In the genomic region with DNA sequence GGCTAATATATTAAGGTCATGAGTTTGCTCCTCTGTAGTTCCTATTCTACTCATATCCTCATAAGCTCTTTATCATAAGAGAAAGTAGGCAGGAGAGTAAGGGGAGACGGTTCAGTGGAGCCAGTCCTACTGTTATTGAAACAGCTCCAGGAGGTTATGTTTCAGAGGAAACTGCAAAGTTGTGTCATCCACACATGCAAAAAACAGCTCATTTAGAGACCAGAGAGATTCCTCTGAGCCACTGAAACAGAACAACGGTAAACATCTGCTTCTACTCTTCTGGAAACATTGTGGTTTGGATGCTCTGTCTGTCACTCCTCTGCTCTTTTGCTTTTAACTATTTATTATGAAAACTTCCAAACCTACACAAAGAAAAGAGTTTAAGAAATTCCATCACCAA, we compare ENCODE assay signal across 8 cellular contexts.
A peak's percentile ranks its signal among the peaks of the same experiment; 100 is the strongest.
DNase-seq lines count a peak whose midpoint lies in the region; ATAC-seq and TF ChIP-seq lines count a peak whose summit lies in the region.

No MANE protein-coding gene starts in this region.

- no TSS peak for BruUV-seq in A673 (replicated peaks; lab: Mats Ljungman, UMichigan)

- no peak overlapping the region for H3K4me3 ChIP-seq in A673 (ENCODE audit: low read depth, low read length, poor library complexity, severe bottlenecking)

- CTCF ChIA-PET in A673 (lab: Charles Lee): no interaction called here

- H3K4me1 ChIP-seq in A673 (ENCODE audit: insufficient read depth, low read length, poor library complexity, severe bottlenecking): no peaks in the 10 kb centered on the region

- no peaks in the 10 kb centered on the region for H3K27me3 ChIP-seq in A673 (replicated peaks; ENCODE audit: insufficient read depth, low read depth, low read length, poor library complexity)

- DNase-seq in LHCN-M2 (ENCODE audit: low read depth): peak; percentile 76
- DNase-seq in hepatic stellate cell (ENCODE audit: low spot score): peak; percentile 23
- DNase-seq in head of caudate nucleus: no peak
- DNase-seq in anterior cingulate cortex (lab: John Stamatoyannopoulos, UW): no peak
- no peak for DNase-seq in A673 (ENCODE audit: low spot score)
- no peak for DNase-seq in NOMO-1 treated with DMSO at 0.1 percent for 48 hours (lab: John Stamatoyannopoulos, UW; ENCODE audit: unreplicated experiment)

- no peak for TF ChIP-seq POLR2A in GM18505 (IDR thresholded peaks at IDR 0.05; ENCODE audit: borderline replicate concordance, extremely low read depth, insufficient read depth, insufficient read length)

- ATAC-seq in GM18505 (IDR thresholded peaks at IDR 0.05; ENCODE audit: unreplicated experiment) (peak; percentile 85), GM21737 (IDR thresholded peaks at IDR 0.05; ENCODE audit: unreplicated experiment) (peak; percentile 86)

- intact Hi-C loops in head of caudate nucleus (cut with DNase I): no loop called here
- intact Hi-C loops in A673 (cut with micrococcal nuclease; ENCODE audit: unreplicated experiment): no loop called here

- no peaks in the 10 kb centered on the region for H3K36me3 ChIP-seq in A673 (ENCODE audit: insufficient read depth, low read length, poor library complexity, severe bottlenecking)

- POLR2A ChIA-PET in A673 (lab: Charles Lee; ENCODE audit: low non-redundant PET): interaction anchor here (0.6 kb wide), 1 partner anchor 86 kb away, joined by 7 read pairs; no protein-coding TSS in a partner anchor

- H3K27ac ChIP-seq in A673 (ENCODE audit: low read depth, low read length, poor library complexity, severe bottlenecking): no peak overlapping the region

- TF ChIP-seq CTCF in A673 (conservative IDR thresholded peaks at IDR 0.05; ENCODE audit: low read depth, low read length): no peak

- H3K9me3 ChIP-seq in A673 (ENCODE audit: low read depth, low read length, poor library complexity, severe bottlenecking): no peaks in the 10 kb centered on the region

Comparison
In these comparisons a context has a peak if more than half of its experiments do, and no peak if none do; other contexts are left out.
1. DNase-seq: peak in LHCN-M2 (single experiment) and hepatic stellate cell (single experiment); none in head of caudate nucleus (0 of 42), anterior cingulate cortex (0 of 58), A673 (single experiment) and NOMO-1 treated with DMSO at 0.1 percent for 48 hours (single experiment).